In genomic region chr10:44961931-44962750, GRCh38 we compare ENCODE assay signal across 14 cellular contexts. TPM values are rescaled to one million over a fixed set of nuclear protein-coding genes. Genes with fewer than 3 reads are reported as not detected.
DNase-seq lines count a peak whose midpoint lies in the region; ATAC-seq, FAIRE-seq and TF ChIP-seq lines count a peak whose summit lies in the region.
"Had no signal": no experiment of that assay in that cellular context is flagged by ENCODE, and none has a peak within 500 bp of the region (broad histone marks: within the 10 kb centered on the region; RNA-seq: fewer than 3 reads in every experiment).

No MANE protein-coding gene starts in this region.

- peaks cover 35 to 37% of the 10 kb centered on the region in 2 donors for H3K4me1 Mint-ChIP-seq in effector memory CD8-positive, alpha-beta T cell (ENCODE audit: low read depth in 2 of 2)
- H3K4me1 Mint-ChIP-seq in activated naive CD8-positive, alpha-beta T cell treated with anti-CD3 and anti-CD28 coated beads, Interleukin-2, amount 50 U/mL, for 24 hours, result peaks cover 43% of the 10 kb centered on the region

- ATAC-seq in pancreas (no peak), GM18858 (IDR thresholded peaks at IDR 0.05; ENCODE audit: unreplicated experiment) (no peak)
- no peak for ATAC-seq in effector memory CD8-positive, alpha-beta T cell (replicated peaks)
- ATAC-seq in activated naive CD8-positive, alpha-beta T cell treated with anti-CD3 and anti-CD28 coated beads, Interleukin-2, amount 50 U/mL, for 24 hours, result no peak

- H3K9me3 ChIP-seq in BLaER1 (no peaks in the 10 kb centered on the region), adipocyte (ENCODE audit: control insufficient read depth, low read length) (no peaks in the 10 kb centered on the region), right atrium auricular region (no peaks in the 10 kb centered on the region), pancreas (no peaks in the 10 kb centered on the region)

- peak overlapping the region; percentile 85 for H3K27ac ChIP-seq in BLaER1
- peak overlapping the region; percentile 94 to 96 for H3K27ac ChIP-seq in right atrium auricular region
- peak overlapping the region in 3 of 4 donors; percentile 75 to 92 (median 80) for H3K27ac ChIP-seq in pancreas

- H3K9ac ChIP-seq in BLaER1, result peak overlapping the region; percentile 69; the same call in 1 of the 2 replicates
- peak overlapping the region; percentile 85 for H3K9ac ChIP-seq in adipocyte (ENCODE audit: low read length)

- no peaks in the 10 kb centered on the region for H3K36me3 ChIP-seq in BLaER1
- no peaks in the 10 kb centered on the region for H3K36me3 ChIP-seq in adipocyte (ENCODE audit: control insufficient read depth, insufficient read depth, low read length, severe bottlenecking)
- no peaks in the 10 kb centered on the region for H3K36me3 ChIP-seq in right atrium auricular region
- H3K36me3 ChIP-seq in pancreas, result no peaks in the 10 kb centered on the region

- no peaks in the 10 kb centered on the region for H3K9me3 Mint-ChIP-seq in effector memory CD8-positive, alpha-beta T cell
- H3K9me3 Mint-ChIP-seq in activated naive CD8-positive, alpha-beta T cell treated with anti-CD3 and anti-CD28 coated beads, Interleukin-2, amount 50 U/mL, for 24 hours, result no peaks in the 10 kb centered on the region

- peak overlapping the region; percentile 98 for H3K4me2 ChIP-seq in BLaER1

- H3K27me3 Mint-ChIP-seq in effector memory CD8-positive, alpha-beta T cell, result peaks cover 0 to 7% of the 10 kb centered on the region in 2 donors
- H3K27me3 Mint-ChIP-seq in activated naive CD8-positive, alpha-beta T cell treated with anti-CD3 and anti-CD28 coated beads, Interleukin-2, amount 50 U/mL, for 24 hours, result peaks cover 2% of the 10 kb centered on the region

- DNase-seq in adipocyte (ENCODE audit: low read depth) (no peak), right atrium auricular region (ENCODE audit: low spot score) (peak; percentile 56), pancreas (peak in 1 of 6 donors; percentile 12), COLO829 (ENCODE audit: low spot score) (no peak)
- no peak for DNase-seq in effector memory CD8-positive, alpha-beta T cell
- no peak for DNase-seq in activated naive CD8-positive, alpha-beta T cell treated with anti-CD3 and anti-CD28 coated beads, Interleukin-2, amount 50 U/mL, for 24 hours
- DNase-seq: activated CD4-positive, alpha-beta T cell treated with anti-CD3 and anti-CD28 coated beads for 4 hours; mammary epithelial cell; SW 1271 had no signal

- H3K4me3 ChIP-seq in BLaER1, result no peak overlapping the region
- peak overlapping the region; percentile 88 for H3K4me3 ChIP-seq in adipocyte (ENCODE audit: low read length)
- peak overlapping the region; percentile 69 to 83 for H3K4me3 ChIP-seq in right atrium auricular region
- H3K4me3 ChIP-seq in pancreas, result peak overlapping the region in 2 of 4 donors; percentile 65 to 77

- H3K4me1 ChIP-seq in BLaER1 (peaks cover 91% of the 10 kb centered on the region), adipocyte (ENCODE audit: control insufficient read depth, insufficient read depth, low read length) (peaks cover 85% of the 10 kb centered on the region), right atrium auricular region (peaks cover 0 to 82% of the 10 kb centered on the region in 2 donors), pancreas (peaks cover 12 to 44% (median 22%) of the 10 kb centered on the region in 3 donors)

- FAIRE-seq in pancreas (lab: Jason Lieb, UNC), result no peak
- FAIRE-seq: colon had no signal

- peaks cover 6% of the 10 kb centered on the region for H3K36me3 Mint-ChIP-seq in effector memory CD8-positive, alpha-beta T cell (ENCODE audit: insufficient read depth)
- no peaks in the 10 kb centered on the region for H3K36me3 Mint-ChIP-seq in activated naive CD8-positive, alpha-beta T cell treated with anti-CD3 and anti-CD28 coated beads, Interleukin-2, amount 50 U/mL, for 24 hours (ENCODE audit: low read depth)

- intact Hi-C loops in pancreas (cut with DNase I), result no loop called here

- peak overlapping the region in 1 of 2 donors; percentile 2 for H3K4me3 Mint-ChIP-seq in effector memory CD8-positive, alpha-beta T cell
- H3K4me3 Mint-ChIP-seq in activated naive CD8-positive, alpha-beta T cell treated with anti-CD3 and anti-CD28 coated beads, Interleukin-2, amount 50 U/mL, for 24 hours, result no peak overlapping the region

- no peak overlapping the region for H3K27ac Mint-ChIP-seq in effector memory CD8-positive, alpha-beta T cell
- H3K27ac Mint-ChIP-seq in activated naive CD8-positive, alpha-beta T cell treated with anti-CD3 and anti-CD28 coated beads, Interleukin-2, amount 50 U/mL, for 24 hours, result no peak overlapping the region

- no peaks in the 10 kb centered on the region for H3K27me3 ChIP-seq in BLaER1
- no peaks in the 10 kb centered on the region for H3K27me3 ChIP-seq in adipocyte (replicated peaks; ENCODE audit: control insufficient read depth, insufficient read depth, low read length)
- no peaks in the 10 kb centered on the region for H3K27me3 ChIP-seq in right atrium auricular region
- no peaks in the 10 kb centered on the region for H3K27me3 ChIP-seq in pancreas

- TF ChIP-seq CTCF in right atrium auricular region (IDR thresholded peaks at IDR 0.05), result no peak
- TF ChIP-seq CTCF in pancreas (IDR thresholded peaks at IDR 0.05), result no peak

- H4K20me1 ChIP-seq in BLaER1, result no peaks in the 10 kb centered on the region

- WGBS in pancreas, 2 donors, result 71 to 77% methylated on average over 11 of the region's 11 CpGs

RNA-seq across cellular contexts. Expression of gene RASSF4, which starts 2.5 kb away (rescaled TPM):
- total RNA-seq in right atrium auricular region, result 10 to 100 TPM; 43.3 to 43.4 TPM
- total RNA-seq in pancreas, result 10 to 100 TPM; 13.9 to 76.8 (median 35.7) TPM
- 100 to 1,000 TPM in 1 of 2 donors, 10 to 100 TPM in 1; 85.1 to 100 TPM for polyA plus RNA-seq in pancreas

RNA-seq across cellular contexts. Expression of gene DEPP1, which starts 16.5 kb away (rescaled TPM):
- 100 to 1,000 TPM in 1 of 2 donors, 10 to 100 TPM in 1; 68.8 to 143 TPM for total RNA-seq in right atrium auricular region
- 100 to 1,000 TPM in 4 of 6 donors, 10 to 100 TPM in 2; 68.9 to 222 (median 150) TPM for total RNA-seq in pancreas
- polyA plus RNA-seq in pancreas, result 100 to 1,000 TPM; 217 to 270 TPM

RNA-seq across cellular contexts. Expression of gene ZNF22, which starts 38.6 kb away (rescaled TPM):
- total RNA-seq in right atrium auricular region, result 10 to 100 TPM; 19.3 to 20.5 TPM
- total RNA-seq in pancreas, result 10 to 100 TPM; 12.9 to 21.8 (median 20.0) TPM
- 10 to 100 TPM; 12.6 to 18.9 TPM for polyA plus RNA-seq in pancreas

RNA-seq across cellular contexts. Expression of gene TMEM72, which starts 51.0 kb away (rescaled TPM):
- total RNA-seq in right atrium auricular region, result under 1 TPM in 1 of 2 donors, not detected in 1; 0.15 TPM
- total RNA-seq in pancreas, result 1 to 10 TPM; 1.2 to 2.8 (median 2.3) TPM
- polyA plus RNA-seq in pancreas, result 1 to 10 TPM; 4.6 to 7.7 TPM
- total RNA-seq: Daoy, LHCN-M2, mammary epithelial cell had no signal
- polyA plus RNA-seq: mammary epithelial cell had no signal
